In the genomic region with DNA sequence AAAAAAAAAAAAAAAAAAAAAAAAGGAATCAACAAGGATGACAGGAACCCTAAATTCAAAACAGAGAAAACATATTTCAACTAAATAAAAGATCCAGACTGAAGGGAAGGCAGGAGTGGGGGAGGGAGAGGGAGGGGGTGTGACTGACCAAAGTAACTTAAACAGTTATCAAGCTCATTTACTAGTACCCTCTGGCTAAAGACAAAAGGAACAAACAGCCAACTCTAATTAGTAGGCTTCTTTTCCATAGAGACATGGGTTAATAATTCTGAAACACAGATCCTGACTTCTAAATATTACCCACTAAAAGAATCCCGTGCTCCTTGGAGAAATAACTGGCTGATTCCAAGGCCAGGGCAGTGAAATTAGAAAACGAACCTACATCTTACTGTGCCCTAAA, we compare ENCODE assay signal across 23 cellular contexts. TPM values are rescaled to one million over a fixed set of nuclear protein-coding genes. Genes with fewer than 3 reads are reported as not detected.
"Had no signal": no experiment of that assay in that cellular context is flagged by ENCODE, and none has a peak within 500 bp of the region (broad histone marks: within the 10 kb centered on the region; RNA-seq: fewer than 3 reads in every experiment).

No MANE protein-coding gene starts in this region.

- H3K27ac ChIP-seq: cardiac muscle cell, left ventricle myocardium inferior, ovary, right lobe of liver, tibial artery had no signal

- H3K4me3 Mint-ChIP-seq: activated naive CD8-positive, alpha-beta T cell treated with anti-CD3 and anti-CD28 coated beads, Interleukin-2, amount 10 ng/mL, durations not matched to agents 7 days and 5 days; activated T-helper 1 cell treated with anti-CD3 and anti-CD28 coated beads, Interleukin-12 subunit alpha, Interleukin-12 subunit beta, Interleukin-2, Interleukin-4 antibody, amounts not matched to agents 30 ng/mL and 10 ng/mL and 1 ng/mL, durations not matched to agents 14 hours and 24 hours and 36 hours; effector memory CD8-positive, alpha-beta T cell; immature natural killer cell; stimulated activated effector memory CD8-positive, alpha-beta T cell treated with anti-CD3 and anti-CD28 coated beads, Interleukin-12 subunit alpha, Interleukin-12 subunit beta, amount 100 ng/mL, for 72 hours had no signal

- H3K4me1 ChIP-seq: right lobe of liver had no signal

- H3K27me3 Mint-ChIP-seq: activated naive CD8-positive, alpha-beta T cell treated with anti-CD3 and anti-CD28 coated beads, Interleukin-2, amount 10 ng/mL, durations not matched to agents 7 days and 5 days; effector memory CD8-positive, alpha-beta T cell had no signal

- H3K27me3 ChIP-seq: cardiac muscle cell, ovary, right lobe of liver, tibial artery had no signal

- H3K9me3 Mint-ChIP-seq: activated naive CD8-positive, alpha-beta T cell treated with anti-CD3 and anti-CD28 coated beads, Interleukin-2, amount 10 ng/mL, durations not matched to agents 7 days and 5 days; activated T-helper 1 cell treated with anti-CD3 and anti-CD28 coated beads, Interleukin-12 subunit alpha, Interleukin-12 subunit beta, Interleukin-2, Interleukin-4 antibody, amounts not matched to agents 30 ng/mL and 10 ng/mL and 1 ng/mL, durations not matched to agents 14 hours and 24 hours and 36 hours; effector memory CD8-positive, alpha-beta T cell; immature natural killer cell; stimulated activated effector memory CD8-positive, alpha-beta T cell treated with anti-CD3 and anti-CD28 coated beads, Interleukin-12 subunit alpha, Interleukin-12 subunit beta, amount 100 ng/mL, for 72 hours had no signal

- H3K9me3 ChIP-seq: left ventricle myocardium inferior, ovary, right lobe of liver, tibial artery had no signal

- H3K36me3 Mint-ChIP-seq: activated naive CD8-positive, alpha-beta T cell treated with anti-CD3 and anti-CD28 coated beads, Interleukin-2, amount 10 ng/mL, durations not matched to agents 7 days and 5 days had no signal

- H3K4me3 ChIP-seq: cardiac muscle cell, left ventricle myocardium inferior, ovary, right lobe of liver, smooth muscle cell, tibial artery had no signal

- DNase-seq: activated CD4-positive, alpha-beta T cell treated with anti-CD3 and anti-CD28 coated beads for 48 hours; activated CD4-positive, CD25-positive, alpha-beta regulatory T cell; activated naive CD8-positive, alpha-beta T cell treated with anti-CD3 and anti-CD28 coated beads, Interleukin-2, amount 10 ng/mL, durations not matched to agents 7 days and 5 days; amygdala; effector memory CD8-positive, alpha-beta T cell; immature natural killer cell; kidney glomerular epithelial cell; left ventricle myocardium inferior; mammary epithelial cell; ovary; right lobe of liver; stimulated activated CD4-positive, alpha-beta T cell treated with anti-CD3 and anti-CD28 coated beads, Interleukin-4, amount 100 ng/mL, for 24 hours; T-helper 9 cell; tibial artery had no signal

- H3K36me3 ChIP-seq: ovary had no signal

- ATAC-seq: effector memory CD8-positive, alpha-beta T cell; right lobe of liver; stimulated activated effector memory CD8-positive, alpha-beta T cell treated with anti-CD3 and anti-CD28 coated beads, Interleukin-12 subunit alpha, Interleukin-12 subunit beta, amount 100 ng/mL, for 72 hours had no signal

- H3K27ac Mint-ChIP-seq: activated naive CD8-positive, alpha-beta T cell treated with anti-CD3 and anti-CD28 coated beads, Interleukin-2, amount 10 ng/mL, durations not matched to agents 7 days and 5 days; activated T-helper 1 cell treated with anti-CD3 and anti-CD28 coated beads, Interleukin-12 subunit alpha, Interleukin-12 subunit beta, Interleukin-2, Interleukin-4 antibody, amounts not matched to agents 30 ng/mL and 10 ng/mL and 1 ng/mL, durations not matched to agents 14 hours and 24 hours and 36 hours; stimulated activated effector memory CD8-positive, alpha-beta T cell treated with anti-CD3 and anti-CD28 coated beads, Interleukin-12 subunit alpha, Interleukin-12 subunit beta, amount 100 ng/mL, for 72 hours had no signal

RNA-seq across cellular contexts. Expression of gene LDLRAD2, which starts 52.9 kb away (rescaled TPM):
- total RNA-seq: activated T-helper 1 cell treated with anti-CD3 and anti-CD28 coated beads, Interleukin-12 subunit alpha, Interleukin-12 subunit beta, Interleukin-2, Interleukin-4 antibody, amounts not matched to agents 30 ng/mL and 10 ng/mL and 1 ng/mL, durations not matched to agents 14 hours and 24 hours and 36 hours; dermis microvascular lymphatic vessel endothelial cell; fibroblast of villous mesenchyme; left ventricle myocardium inferior; mammary epithelial cell; mononuclear cell; pulmonary artery endothelial cell; right lobe of liver; subcutaneous adipose tissue had no signal
- polyA plus RNA-seq: mammary epithelial cell had no signal
